Comparison of ENCODE assay signal across 1 cellular context in the genomic region with DNA sequence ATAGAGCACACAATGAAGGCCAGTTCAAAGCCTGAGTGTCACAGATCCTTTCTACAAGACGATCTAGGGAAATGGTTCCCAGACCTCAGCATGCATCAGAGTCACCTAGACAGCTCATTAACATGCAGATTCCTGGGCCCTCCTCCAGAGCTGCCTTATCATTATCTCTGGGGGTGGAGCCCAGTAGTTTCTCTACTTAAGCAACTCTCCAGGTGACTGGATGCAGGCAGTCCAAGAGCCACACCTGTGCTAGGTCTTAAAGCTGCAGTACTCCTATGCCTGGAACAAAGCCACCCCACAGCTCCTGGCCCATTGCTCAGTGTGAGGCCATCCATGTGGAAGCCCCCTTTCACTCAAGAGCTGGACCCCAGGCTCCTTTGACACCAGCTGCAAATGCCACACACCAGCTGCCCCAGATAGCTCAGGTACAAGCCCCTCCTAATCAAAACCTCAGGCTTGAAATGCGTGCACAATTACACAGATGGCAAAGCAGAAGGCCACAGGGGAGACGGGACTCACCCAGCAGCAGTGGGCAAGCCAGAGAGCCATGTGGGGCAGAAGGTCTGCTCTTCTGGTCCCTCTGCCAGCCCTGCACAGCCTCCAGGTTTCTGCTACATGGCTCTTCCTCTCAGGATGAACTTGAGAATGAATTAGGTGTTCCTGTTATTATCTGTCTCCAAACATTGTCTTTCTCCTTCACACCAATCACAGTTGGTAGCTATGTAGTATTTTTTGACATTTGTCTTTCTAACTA.
TF ChIP-seq lines count a peak whose summit lies in the region.

No MANE protein-coding gene starts in this region.

TF ChIP-seq in HepG2, 621 proteins besides CTCF, POLR2A, EP300 and RAD21 (continued from another document):
- TF ChIP-seq POLR2AphosphoS5 (IDR thresholded peaks at IDR 0.05; ENCODE audit: low read depth, low read length) (no peak), MXD3 (CRISPR knock-in tag; IDR thresholded peaks at IDR 0.05) (no peak)
- TF ChIP-seq, protein P1, sequence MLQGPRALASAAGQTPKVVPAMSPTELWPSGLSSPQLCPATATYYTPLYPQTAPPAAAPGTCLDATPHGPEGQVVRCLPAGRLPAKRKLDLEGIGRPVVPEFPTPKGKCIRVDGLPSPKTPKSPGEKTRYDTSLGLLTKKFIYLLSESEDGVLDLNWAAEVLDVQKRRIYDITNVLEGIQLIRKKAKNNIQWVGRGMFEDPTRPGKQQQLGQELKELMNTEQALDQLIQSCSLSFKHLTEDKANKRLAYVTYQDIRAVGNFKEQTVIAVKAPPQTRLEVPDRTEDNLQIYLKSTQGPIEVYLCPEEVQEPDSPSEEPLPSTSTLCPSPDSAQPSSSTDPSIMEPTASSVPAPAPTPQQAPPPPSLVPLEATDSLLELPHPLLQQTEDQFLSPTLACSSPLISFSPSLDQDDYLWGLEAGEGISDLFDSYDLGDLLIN (CRISPR knock-in tag; IDR thresholded peaks at IDR 0.05; ENCODE audit: borderline replicate concordance): no peak
